In genomic region chr1:40919475-40920011, GRCh38 we compare ENCODE assay signal across 9 cellular contexts. TPM values are rescaled to one million over a fixed set of nuclear protein-coding genes. Genes with fewer than 3 reads are reported as not detected.
A peak's percentile ranks its signal among the peaks of the same experiment; 100 is the strongest.
DNase-seq lines count a peak whose midpoint lies in the region; ATAC-seq and TF ChIP-seq lines count a peak whose summit lies in the region.
"Had no signal": no experiment of that assay in that cellular context is flagged by ENCODE, and none has a peak within 500 bp of the region (broad histone marks: within the 10 kb centered on the region; RNA-seq: fewer than 3 reads in every experiment).

No MANE protein-coding gene starts in this region.

- TF ChIP-seq CTCF in stomach (IDR thresholded peaks at IDR 0.05) (no peak), heart right ventricle (IDR thresholded peaks at IDR 0.05) (no peak)

- no peaks in the 10 kb centered on the region for H3K27me3 ChIP-seq in layer of hippocampus (ENCODE audit: control insufficient read depth, insufficient read depth, low read length)
- no peaks in the 10 kb centered on the region for H3K27me3 ChIP-seq in stomach
- H3K27me3 ChIP-seq in heart right ventricle, result no peaks in the 10 kb centered on the region
- H3K27me3 ChIP-seq: hepatocyte had no signal

- peak overlapping the region; percentile 95 for H3K27ac ChIP-seq in layer of hippocampus (ENCODE audit: low read depth, low read length)
- H3K27ac ChIP-seq in stomach, result peak overlapping the region; percentile 46 to 86 (median 77)
- no peak overlapping the region for H3K27ac ChIP-seq in heart right ventricle
- H3K27ac ChIP-seq: hepatocyte had no signal

- TF ChIP-seq POLR2A in stomach (IDR thresholded peaks at IDR 0.05) (no peak), GM18505 (IDR thresholded peaks at IDR 0.05; ENCODE audit: borderline replicate concordance, extremely low read depth, insufficient read depth, insufficient read length) (no peak)

- DNase-seq in NCI-H774 (lab: John Stamatoyannopoulos, UW), result peak; percentile 85
- peak; percentile 92 for DNase-seq in stomach
- DNase-seq in NAMALWA (ENCODE audit: low spot score), result no peak
- no peak for DNase-seq in heart right ventricle
- DNase-seq: activated CD8-positive, alpha-beta memory T cell treated with anti-CD3 and anti-CD28 coated beads, Interleukin-2, amount 50 U/mL, for 48 hours had no signal

- ATAC-seq in GM18505 (IDR thresholded peaks at IDR 0.05; ENCODE audit: unreplicated experiment) (no peak), heart right ventricle (no peak)

- no peak for TF ChIP-seq RAD21 in Ishikawa (IDR thresholded peaks at IDR 0.05; ENCODE audit: low read depth)

- peaks cover 0 to 27% (median 0%) of the 10 kb centered on the region in 4 donors for H3K4me1 ChIP-seq in stomach
- peaks cover 0 to 8% (median 0%) of the 10 kb centered on the region in 9 donors for H3K4me1 ChIP-seq in heart right ventricle

- peak; percentile 63; the same call in 1 of the 2 replicates for TF ChIP-seq EP300 in Ishikawa (IDR thresholded peaks at IDR 0.05; ENCODE audit: borderline replicate concordance)
- TF ChIP-seq EP300 in stomach (IDR thresholded peaks at IDR 0.05), result no peak

- intact Hi-C loops in stomach (cut with DNase I; ENCODE audit: low total_unique reads) (no loop called here), heart right ventricle (cut with DNase I) (no loop called here)

- H3K9me3 ChIP-seq in stomach (no peaks in the 10 kb centered on the region), heart right ventricle (no peaks in the 10 kb centered on the region)

- no peak overlapping the region for H3K4me3 ChIP-seq in stomach
- H3K4me3 ChIP-seq in heart right ventricle, result no peak overlapping the region
- H3K4me3 ChIP-seq: hepatocyte had no signal

- 31 to 47% (median 38%) methylated on average over 11 to 12 of the region's 12 CpGs for WGBS in stomach, 5 donors
- WGBS in heart right ventricle, 2 donors, result 70 to 77% methylated on average over 12 of the region's 12 CpGs

- H3K36me3 ChIP-seq in stomach (no peaks in the 10 kb centered on the region), heart right ventricle (no peaks in the 10 kb centered on the region)

TF ChIP-seq in Ishikawa, 13 proteins besides CTCF, POLR2A, EP300 and RAD21:
- TF ChIP-seq FOXM1 (IDR thresholded peaks at IDR 0.05; ENCODE audit: borderline replicate concordance, low read depth) (no peak), CEBPB (IDR thresholded peaks at IDR 0.05) (no peak), REST (IDR thresholded peaks at IDR 0.05; ENCODE audit: low read depth) (no peak), EGR1 (IDR thresholded peaks at IDR 0.05) (no peak)
- TF ChIP-seq, protein P1, sequence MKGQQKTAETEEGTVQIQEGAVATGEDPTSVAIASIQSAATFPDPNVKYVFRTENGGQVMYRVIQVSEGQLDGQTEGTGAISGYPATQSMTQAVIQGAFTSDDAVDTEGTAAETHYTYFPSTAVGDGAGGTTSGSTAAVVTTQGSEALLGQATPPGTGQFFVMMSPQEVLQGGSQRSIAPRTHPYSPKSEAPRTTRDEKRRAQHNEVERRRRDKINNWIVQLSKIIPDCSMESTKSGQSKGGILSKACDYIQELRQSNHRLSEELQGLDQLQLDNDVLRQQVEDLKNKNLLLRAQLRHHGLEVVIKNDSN (IDR thresholded peaks at IDR 0.05), result no peak
- TF ChIP-seq, protein P2, sequence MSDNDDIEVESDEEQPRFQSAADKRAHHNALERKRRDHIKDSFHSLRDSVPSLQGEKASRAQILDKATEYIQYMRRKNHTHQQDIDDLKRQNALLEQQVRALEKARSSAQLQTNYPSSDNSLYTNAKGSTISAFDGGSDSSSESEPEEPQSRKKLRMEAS (IDR thresholded peaks at IDR 0.05), result peak; percentile 74

RNA-seq across cellular contexts. Expression of gene CITED4, which starts 57.4 kb away (rescaled TPM):
- total RNA-seq in stomach (100 to 1,000 TPM in 1 of 5 donors, 10 to 100 TPM in 3, 1 to 10 TPM in 1; 2.6 to 152 (median 38.4) TPM), heart right ventricle (10 to 100 TPM; 14.4 to 88.8 (median 25.8) TPM)
- polyA plus RNA-seq in stomach (10 to 100 TPM in 2 of 3 donors, 1 to 10 TPM in 1; 8.6 to 22.5 (median 13.5) TPM), heart right ventricle (10 to 100 TPM in 1 of 2 donors, 1 to 10 TPM in 1; 6.1 to 31.2 TPM)

RNA-seq across cellular contexts. Expression of gene CTPS1, which starts 60.0 kb away (rescaled TPM):
- total RNA-seq in stomach (10 to 100 TPM; 14.0 to 45.5 (median 32.7) TPM), heart right ventricle (10 to 100 TPM in 1 of 10 donors, 1 to 10 TPM in 9; 6.0 to 12.1 (median 7.1) TPM)
- polyA plus RNA-seq in stomach (1 to 10 TPM; 6.4 to 9.8 (median 8.1) TPM), heart right ventricle (10 to 100 TPM in 1 of 2 donors, 1 to 10 TPM in 1; 4.6 to 12.0 TPM)

Comparison
In these comparisons a context has a peak if more than half of its experiments do, and no peak if none do; other contexts are left out.
1. DNase-seq: peak in NCI-H774 (single experiment) and stomach (single experiment); none in NAMALWA (single experiment) and heart right ventricle (0 of 2).
2. H3K27ac ChIP-seq: peak in layer of hippocampus (single experiment) and stomach (5 of 5); none in heart right ventricle (0 of 10).